13 cellular contexts compared by ENCODE assay signal in genomic region chr7:123711832-123712293, GRCh38. TPM values are rescaled to one million over a fixed set of nuclear protein-coding genes. Genes with fewer than 3 reads are reported as not detected.
DNase-seq lines count a peak whose midpoint lies in the region; ATAC-seq, FAIRE-seq and TF ChIP-seq lines count a peak whose summit lies in the region.
"Had no signal": no experiment of that assay in that cellular context is flagged by ENCODE, and none has a peak within 500 bp of the region (broad histone marks: within the 10 kb centered on the region; RNA-seq: fewer than 3 reads in every experiment).

No MANE protein-coding gene starts in this region.

- H4K20me1 ChIP-seq in OCI-LY3 (ENCODE audit: insufficient read depth, low read length) = peaks cover 28% of the 10 kb centered on the region
- no peaks in the 10 kb centered on the region for H4K20me1 ChIP-seq in GM12878 (ENCODE audit: control insufficient read depth, insufficient read depth)

- peak; percentile 35 for FAIRE-seq in GM12878 (lab: Jason Lieb, UNC)

- peak; percentile 15 for DNase-seq in A673 (ENCODE audit: low spot score)
- DNase-seq in CD4-positive, CD25-positive, alpha-beta regulatory T cell = peak in 1 of 3 donors; percentile 78
- no peak for DNase-seq in GM12878 (ENCODE audit: low read depth, low spot score)
- DNase-seq in AG08395 (ENCODE audit: low spot score) = no peak
- no peak for DNase-seq in amniotic stem cell (lab: John Stamatoyannopoulos, UW)
- no peak for DNase-seq in retina
- DNase-seq: C1 segment of cervical spinal cord, hypothalamus, SHP77 had no signal

- H3K9ac ChIP-seq in OCI-LY3 (ENCODE audit: low read length) (no peak overlapping the region), GM12878 (ENCODE audit: control insufficient read depth, insufficient read depth, low read length) (no peak overlapping the region)

- H3K4me1 Mint-ChIP-seq in CD4-positive, CD25-positive, alpha-beta regulatory T cell = peaks cover 30 to 58% (median 48%) of the 10 kb centered on the region in 4 donors

- RAD21 ChIA-PET in GM12878 (lab: Charles Lee; ENCODE audit: unreplicated experiment) = interaction anchor here (0.8 kb wide), 1 partner anchor 160 kb away, joined by 3 read pairs; no protein-coding TSS in a partner anchor

- no peak for TF ChIP-seq CTCF in A673 (conservative IDR thresholded peaks at IDR 0.05; ENCODE audit: low read depth, low read length)
- no peak for TF ChIP-seq CTCF in OCI-LY3 (IDR thresholded peaks at IDR 0.05; ENCODE audit: low read depth, low read length)
- no peak for TF ChIP-seq CTCF in GM12878 (IDR thresholded peaks at IDR 0.05 in 2 of 3, conservative IDR thresholded peaks at IDR 0.05 in 1 of 3; ENCODE audit: control insufficient read depth in 2 of 3, extremely low read depth in 1 of 3, insufficient read depth in 1 of 3, low read depth in 3 of 3, low read length in 3 of 3)

- H3K27ac ChIP-seq in A673 (ENCODE audit: low read depth, low read length, poor library complexity, severe bottlenecking) (no peak overlapping the region), OCI-LY3 (ENCODE audit: low read length) (no peak overlapping the region), GM12878 (ENCODE audit: control insufficient read depth, insufficient read depth) (no peak overlapping the region)
- H3K27ac ChIP-seq in CD4-positive, CD25-positive, alpha-beta regulatory T cell (ENCODE audit: insufficient read depth, low read length, poor library complexity, severe bottlenecking) = no peak overlapping the region
- H3K27ac ChIP-seq: prostate gland had no signal

- ATAC-seq in CD4-positive, CD25-positive, alpha-beta regulatory T cell (ENCODE audit: low read depth in 2 of 2) = peak; percentile 85 to 86
- ATAC-seq in GM12878 = peak; percentile 53
- ATAC-seq: left lobe of liver had no signal

- H3K9me3 Mint-ChIP-seq in CD4-positive, CD25-positive, alpha-beta regulatory T cell = no peaks in the 10 kb centered on the region

- peaks cover 36% of the 10 kb centered on the region for H3K4me1 ChIP-seq in A673 (ENCODE audit: insufficient read depth, low read length, poor library complexity, severe bottlenecking)
- H3K4me1 ChIP-seq in CD4-positive, CD25-positive, alpha-beta regulatory T cell (ENCODE audit: control insufficient read depth, insufficient read depth, low read length, poor library complexity, severe bottlenecking) = peaks cover 29% of the 10 kb centered on the region
- H3K4me1 ChIP-seq in OCI-LY3 (ENCODE audit: low read length) = peaks cover 37% of the 10 kb centered on the region
- H3K4me1 ChIP-seq in GM12878 (ENCODE audit: control insufficient read depth, insufficient read depth, low read length) = peaks cover 5% of the 10 kb centered on the region
- H3K4me1 ChIP-seq: prostate gland had no signal

- H2AFZ ChIP-seq in OCI-LY3 (ENCODE audit: low read depth, low read length) (no peak overlapping the region), GM12878 (ENCODE audit: control insufficient read depth, low read depth, low read length) (no peak overlapping the region)

- peak overlapping the region in 1 of 3 donors; percentile 10 for H3K27ac Mint-ChIP-seq in CD4-positive, CD25-positive, alpha-beta regulatory T cell

- SMC1A ChIA-PET in GM12878 (lab: Charles Lee; ENCODE audit: uncharacterized antibody, unreplicated experiment) = no interaction called here

- BruUV-seq in A673 (replicated peaks; lab: Mats Ljungman, UMichigan) = no TSS peak
- no TSS peak for BruUV-seq in GM12878 (replicated peaks; lab: Mats Ljungman, UMichigan)

- H3K36me3 ChIP-seq in A673 (ENCODE audit: insufficient read depth, low read length, poor library complexity, severe bottlenecking) = peaks cover 20% of the 10 kb centered on the region
- H3K36me3 ChIP-seq in CD4-positive, CD25-positive, alpha-beta regulatory T cell (ENCODE audit: control insufficient read depth, insufficient read depth, low read length) = peaks cover 17% of the 10 kb centered on the region
- H3K36me3 ChIP-seq in OCI-LY3 (replicated peaks; ENCODE audit: low read depth, low read length) = peaks cover 6% of the 10 kb centered on the region
- H3K36me3 ChIP-seq in GM12878 (ENCODE audit: control insufficient read depth in 2 of 2, insufficient read depth in 2 of 2, low read length in 1 of 2) = peaks cover 0 to 2% of the 10 kb centered on the region in 2 experiments; a peak in 3 of 4 replicates
- H3K36me3 ChIP-seq: prostate gland had no signal

- H3K4me3 Mint-ChIP-seq in CD4-positive, CD25-positive, alpha-beta regulatory T cell = peak overlapping the region in 3 of 4 donors; percentile 32 to 73 (median 34)

- CTCF ChIA-PET in A673 (lab: Charles Lee) = no interaction called here
- CTCF ChIA-PET in GM12878 (lab: Yijun Ruan, JAX) = no interaction called here

- TF ChIP-seq RAD21 in GM12878 (IDR thresholded peaks at IDR 0.05; ENCODE audit: insufficient read depth, low read depth, low read length) = no peak

- in situ Hi-C loops in GM12878 (cut with MboI) = no loop called here

- peaks cover 38% of the 10 kb centered on the region for H3K79me2 ChIP-seq in OCI-LY3 (ENCODE audit: low read length)
- H3K79me2 ChIP-seq in GM12878 (ENCODE audit: control insufficient read depth, insufficient read depth, low read length) = peaks cover 17% of the 10 kb centered on the region

- H3K27me3 Mint-ChIP-seq in CD4-positive, CD25-positive, alpha-beta regulatory T cell = no peaks in the 10 kb centered on the region

- TF ChIP-seq POLR2A in GM12878 (IDR thresholded peaks at IDR 0.05; ENCODE audit: low read depth, low read length) = no peak

- H3K36me3 Mint-ChIP-seq in CD4-positive, CD25-positive, alpha-beta regulatory T cell = peaks cover 14% of the 10 kb centered on the region

- H3K9me3 ChIP-seq in A673 (ENCODE audit: low read depth, low read length, poor library complexity, severe bottlenecking) = no peaks in the 10 kb centered on the region
- no peaks in the 10 kb centered on the region for H3K9me3 ChIP-seq in CD4-positive, CD25-positive, alpha-beta regulatory T cell (ENCODE audit: control insufficient read depth in 2 of 2, low read length in 2 of 2)
- H3K9me3 ChIP-seq in OCI-LY3 (ENCODE audit: insufficient read depth, low read length) = no peaks in the 10 kb centered on the region
- H3K9me3 ChIP-seq in GM12878 (replicated peaks; ENCODE audit: control insufficient read depth, insufficient read depth, low read length) = no peaks in the 10 kb centered on the region
- H3K9me3 ChIP-seq: prostate gland had no signal

- intact Hi-C loops in A673 (cut with micrococcal nuclease; ENCODE audit: unreplicated experiment) (no loop called here), GM12878 (cut with micrococcal nuclease; ENCODE audit: unreplicated experiment) (no loop called here)

- POLR2A ChIA-PET in A673 (lab: Charles Lee; ENCODE audit: low non-redundant PET) (no interaction called here), GM12878 (lab: Charles Lee) (no interaction called here)

- H3K27me3 ChIP-seq in A673 (replicated peaks; ENCODE audit: insufficient read depth, low read depth, low read length, poor library complexity) = no peaks in the 10 kb centered on the region
- no peaks in the 10 kb centered on the region for H3K27me3 ChIP-seq in CD4-positive, CD25-positive, alpha-beta regulatory T cell (ENCODE audit: control insufficient read depth, insufficient read depth, low read length)
- H3K27me3 ChIP-seq in OCI-LY3 (ENCODE audit: low read depth, low read length) = no peaks in the 10 kb centered on the region
- no peaks in the 10 kb centered on the region for H3K27me3 ChIP-seq in GM12878 (replicated peaks in 1 of 2; ENCODE audit: control insufficient read depth in 2 of 2, insufficient read depth in 2 of 2, low read length in 1 of 2)

- H3K4me3 ChIP-seq in A673 (ENCODE audit: low read depth, low read length, poor library complexity, severe bottlenecking) = no peak overlapping the region
- peak overlapping the region; percentile 37 for H3K4me3 ChIP-seq in CD4-positive, CD25-positive, alpha-beta regulatory T cell (ENCODE audit: low read depth, low read length)
- H3K4me3 ChIP-seq in OCI-LY3 (ENCODE audit: low read length) = no peak overlapping the region
- H3K4me3 ChIP-seq in GM12878 = no peak overlapping the region
- H3K4me3 ChIP-seq: prostate gland had no signal

- TF ChIP-seq EP300 in GM12878 (IDR thresholded peaks at IDR 0.05; ENCODE audit: borderline replicate concordance in 1 of 2, control insufficient read depth in 1 of 2, low read depth in 2 of 2, low read length in 2 of 2) = no peak

- H3K4me2 ChIP-seq in OCI-LY3 (ENCODE audit: low read length) (peak overlapping the region; percentile 56; the same call in 1 of the 2 replicates), GM12878 (ENCODE audit: control insufficient read depth, insufficient read depth) (no peak overlapping the region)

RNA-seq across cellular contexts. Expression of gene WASL, which starts 36.9 kb away (rescaled TPM):
- total RNA-seq in A673 (2021) (31.9 and 32.1 TPM in 2 replicates), GM12878 (2014; rRNA removed) (3.1 and 3.2 TPM in 2 replicates), GM12878 (2014; rRNA removed; fragmentation: Illumina TruSeq; extraction: Trizol) (4.6 and 4.7 TPM in 2 replicates), GM12878 (2021) (6.4 and 6.5 TPM in 2 replicates)
- total RNA-seq in CD4-positive, CD25-positive, alpha-beta regulatory T cell = 10.2 TPM
- 1 to 10 TPM; 1.4 to 3.3 (median 1.7) TPM for polyA plus RNA-seq in CD4-positive, CD25-positive, alpha-beta regulatory T cell
- total RNA-seq in GM12878 (2013; cell fraction: nucleolus; rRNA removed) = 22.8 and 24.8 TPM in 2 replicates
- polyA plus RNA-seq in GM12878 (2011; ENCODE audit: low read depth) = 1.3 TPM
- polyA plus RNA-seq in GM12878 (2011; rRNA removed) (4.0 and 5.5 TPM in 2 replicates), GM12878 (2014; fragmentation: Illumina TruSeq; extraction: Trizol) (4.3 and 6.4 TPM in 2 replicates), GM12878 (2014; fragmentation: Nextera tagmentation; extraction: Ambion mirVana) (1 to 10 TPM; 2.0 to 2.1 TPM), GM12878 (2014; rRNA removed) (3.0 and 3.2 TPM in 2 replicates), GM12878 (2016; fragmentation: Nextera tagmentation; extraction: Ambion mirVana) (1 to 10 TPM; 3.5 TPM)
- polyA plus RNA-seq in GM12878 (2011; cell fraction: cytosol; rRNA removed) = 1.6 and 1.9 TPM in 2 replicates
- 7.0 and 7.3 TPM in 2 replicates for polyA plus RNA-seq in GM12878 (2011; cell fraction: nucleus; rRNA removed)
- polyA plus RNA-seq in GM12878 (2012) = 2.7 and 3.3 TPM in 2 replicates
- polyA minus RNA-seq in GM12878 (2011; rRNA and poly(A)+ RNA removed) = 3.7 and 4.4 TPM in 2 replicates
- 2.1 and 3.5 TPM in 2 replicates for polyA minus RNA-seq in GM12878 (2011; cell fraction: cytosol; rRNA and poly(A)+ RNA removed)
- 17.9 and 30.2 TPM in 2 replicates for polyA minus RNA-seq in GM12878 (2011; cell fraction: nucleus; rRNA and poly(A)+ RNA removed)

RNA-seq across cellular contexts. Expression of gene LMOD2, which starts 56.2 kb away (rescaled TPM):
- not detected in 2 replicates for total RNA-seq in A673 (2021)
- total RNA-seq in CD4-positive, CD25-positive, alpha-beta regulatory T cell = not detected
- polyA plus RNA-seq in CD4-positive, CD25-positive, alpha-beta regulatory T cell = under 1 TPM in 3 of 4 donors, not detected in 1; 0.15 to 0.58 (median 0.15) TPM
- not detected in 2 replicates for total RNA-seq in GM12878 (2013; cell fraction: nucleolus; rRNA removed)
- not detected in 2 replicates for total RNA-seq in GM12878 (2014; rRNA removed)
- not detected in 2 replicates for total RNA-seq in GM12878 (2014; rRNA removed; fragmentation: Illumina TruSeq; extraction: Trizol)
- total RNA-seq in GM12878 (2021) = not detected in 2 replicates
- not detected for polyA plus RNA-seq in GM12878 (2011; ENCODE audit: low read depth)
- not detected in 2 replicates for polyA plus RNA-seq in GM12878 (2011; rRNA removed)
- polyA plus RNA-seq in GM12878 (2011; cell fraction: cytosol; rRNA removed) = not detected in 2 replicates
- not detected in 2 replicates for polyA plus RNA-seq in GM12878 (2011; cell fraction: nucleus; rRNA removed)
- 0.07 TPM in 1 of 2 replicates, not detected in the other for polyA plus RNA-seq in GM12878 (2012)
- not detected in 2 replicates for polyA plus RNA-seq in GM12878 (2014; fragmentation: Illumina TruSeq; extraction: Trizol)
- not detected for polyA plus RNA-seq in GM12878 (2014; fragmentation: Nextera tagmentation; extraction: Ambion mirVana)
- not detected in 2 replicates for polyA plus RNA-seq in GM12878 (2014; rRNA removed)
- polyA plus RNA-seq in GM12878 (2016; fragmentation: Nextera tagmentation; extraction: Ambion mirVana) = not detected
- polyA minus RNA-seq in GM12878 (2011; rRNA and poly(A)+ RNA removed) = not detected in 2 replicates
- polyA minus RNA-seq in GM12878 (2011; cell fraction: cytosol; rRNA and poly(A)+ RNA removed) = not detected in 2 replicates
- not detected in 2 replicates for polyA minus RNA-seq in GM12878 (2011; cell fraction: nucleus; rRNA and poly(A)+ RNA removed)
- total RNA-seq: fibroblast of lung had no signal
- polyA plus RNA-seq: fibroblast of lung had no signal
